ENCODE assay signal across 13 cellular contexts in the genomic region with DNA sequence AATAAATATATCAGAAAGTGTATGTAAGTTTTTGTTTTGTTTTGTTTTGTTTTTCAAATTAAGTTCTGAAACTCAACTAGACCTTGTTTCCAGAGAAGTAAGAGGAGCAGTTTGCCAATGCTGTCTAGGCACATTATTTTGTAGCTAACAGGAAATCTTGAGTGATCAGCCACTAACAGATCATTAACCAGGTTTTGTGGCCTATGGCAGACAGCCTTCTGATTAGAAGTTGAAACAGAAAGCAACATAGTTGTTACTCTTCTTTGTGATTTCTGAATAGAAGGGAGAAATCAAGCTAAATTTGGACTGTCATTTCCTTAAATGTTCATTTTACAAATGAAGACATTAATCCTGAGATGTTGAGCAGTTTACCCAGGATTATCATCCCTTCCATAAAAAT.
DNase-seq lines count a peak whose midpoint lies in the region; ATAC-seq and TF ChIP-seq lines count a peak whose summit lies in the region.
"Had no signal": no experiment of that assay in that cellular context is flagged by ENCODE, and none has a peak within 500 bp of the region (broad histone marks: within the 10 kb centered on the region; RNA-seq: fewer than 3 reads in every experiment).

No MANE protein-coding gene starts in this region.

- TF ChIP-seq CTCF in mucosa of descending colon (IDR thresholded peaks at IDR 0.05) (no peak), ovary (IDR thresholded peaks at IDR 0.05) (no peak)

- H3K4me3 ChIP-seq in mucosa of descending colon, result no peak overlapping the region
- H3K4me3 ChIP-seq in ovary, result no peak overlapping the region
- H3K4me3 ChIP-seq: neural progenitor cell had no signal

- no peak for TF ChIP-seq EP300 in ovary (IDR thresholded peaks at IDR 0.05)

- intact Hi-C loops in mucosa of descending colon (cut with DNase I, micrococcal nuclease) (no loop called here), ovary (cut with DNase I) (no loop called here)
- intact Hi-C loops in activated CD4-positive, alpha-beta T cell treated with anti-CD3 and anti-CD28 coated beads, Interleukin-2, amount 10 ng/mL, durations not matched to agents 24 days and 14 days (cut with micrococcal nuclease), result no loop called here

- H3K9me3 Mint-ChIP-seq in naive thymus-derived CD8-positive, alpha-beta T cell, result peaks cover 0 to 11% (median 2%) of the 10 kb centered on the region in 9 donors
- H3K9me3 Mint-ChIP-seq in activated CD4-positive, alpha-beta T cell treated with anti-CD3 and anti-CD28 coated beads, Interleukin-2, amount 10 ng/mL, durations not matched to agents 24 days and 14 days, result peaks cover 3% of the 10 kb centered on the region
- H3K9me3 Mint-ChIP-seq: IgD-negative memory B cell had no signal

- ATAC-seq in GM19023 (IDR thresholded peaks at IDR 0.05; ENCODE audit: unreplicated experiment) (peak; percentile 90), GM21825 (IDR thresholded peaks at IDR 0.05; ENCODE audit: unreplicated experiment) (peak; percentile 99), HG03378 (IDR thresholded peaks at IDR 0.05; ENCODE audit: unreplicated experiment) (peak; percentile 99), mucosa of descending colon (peak; percentile 78)
- no peak for ATAC-seq in naive thymus-derived CD8-positive, alpha-beta T cell
- ATAC-seq: activated CD4-positive, CD25-positive, alpha-beta regulatory T cell treated with anti-CD3 and anti-CD28 coated beads, Interleukin-2, amount 50 U/mL, for 24 hours had no signal

- H3K9me3 ChIP-seq in mucosa of descending colon (no peaks in the 10 kb centered on the region), ovary (no peaks in the 10 kb centered on the region)

- H3K27ac Mint-ChIP-seq in naive thymus-derived CD8-positive, alpha-beta T cell, result no peak overlapping the region
- no peak overlapping the region for H3K27ac Mint-ChIP-seq in activated CD4-positive, alpha-beta T cell treated with anti-CD3 and anti-CD28 coated beads, Interleukin-2, amount 10 ng/mL, durations not matched to agents 24 days and 14 days
- H3K27ac Mint-ChIP-seq: IgD-negative memory B cell, neural progenitor cell had no signal

- peak in 1 of 3 donors; percentile 43 for DNase-seq in mucosa of descending colon
- no peak for DNase-seq in naive thymus-derived CD8-positive, alpha-beta T cell
- no peak for DNase-seq in KG1 (lab: John Stamatoyannopoulos, UW)
- no peak for DNase-seq in ovary
- no peak for DNase-seq in activated CD4-positive, alpha-beta T cell treated with anti-CD3 and anti-CD28 coated beads, Interleukin-2, amount 10 ng/mL, durations not matched to agents 24 days and 14 days
- DNase-seq: Calu3, NCI-H2171 treated with DMSO at 0.1 percent for 48 hours had no signal

- H3K36me3 Mint-ChIP-seq in naive thymus-derived CD8-positive, alpha-beta T cell, result no peaks in the 10 kb centered on the region
- no peaks in the 10 kb centered on the region for H3K36me3 Mint-ChIP-seq in activated CD4-positive, alpha-beta T cell treated with anti-CD3 and anti-CD28 coated beads, Interleukin-2, amount 10 ng/mL, durations not matched to agents 24 days and 14 days (ENCODE audit: low read depth)
- H3K36me3 Mint-ChIP-seq: IgD-negative memory B cell had no signal

- no peaks in the 10 kb centered on the region for H3K27me3 Mint-ChIP-seq in naive thymus-derived CD8-positive, alpha-beta T cell
- H3K27me3 Mint-ChIP-seq in activated CD4-positive, alpha-beta T cell treated with anti-CD3 and anti-CD28 coated beads, Interleukin-2, amount 10 ng/mL, durations not matched to agents 24 days and 14 days, result no peaks in the 10 kb centered on the region
- H3K27me3 Mint-ChIP-seq: IgD-negative memory B cell had no signal

- H3K4me1 ChIP-seq in mucosa of descending colon (ENCODE audit: low read depth), result peaks cover 9% of the 10 kb centered on the region
- peaks cover 6% of the 10 kb centered on the region for H3K4me1 ChIP-seq in ovary (ENCODE audit: insufficient read depth)

- peaks cover 0 to 5% (median 0%) of the 10 kb centered on the region in 4 donors for H3K4me1 Mint-ChIP-seq in naive thymus-derived CD8-positive, alpha-beta T cell
- no peaks in the 10 kb centered on the region for H3K4me1 Mint-ChIP-seq in activated CD4-positive, alpha-beta T cell treated with anti-CD3 and anti-CD28 coated beads, Interleukin-2, amount 10 ng/mL, durations not matched to agents 24 days and 14 days
- H3K4me1 Mint-ChIP-seq: IgD-negative memory B cell had no signal

- no peak overlapping the region for H3K27ac ChIP-seq in ovary
- H3K27ac ChIP-seq: neural progenitor cell had no signal

- no peaks in the 10 kb centered on the region for H3K36me3 ChIP-seq in mucosa of descending colon (ENCODE audit: low read depth)
- H3K36me3 ChIP-seq in ovary, result no peaks in the 10 kb centered on the region
- H3K36me3 ChIP-seq: neural progenitor cell had no signal

- H3K4me3 Mint-ChIP-seq in naive thymus-derived CD8-positive, alpha-beta T cell, result no peak overlapping the region
- H3K4me3 Mint-ChIP-seq in activated CD4-positive, alpha-beta T cell treated with anti-CD3 and anti-CD28 coated beads, Interleukin-2, amount 10 ng/mL, durations not matched to agents 24 days and 14 days, result no peak overlapping the region
- H3K4me3 Mint-ChIP-seq: IgD-negative memory B cell, neural progenitor cell had no signal

- TF ChIP-seq POLR2A in ovary (IDR thresholded peaks at IDR 0.05), result no peak

- POLR2A ChIA-PET in naive thymus-derived CD8-positive, alpha-beta T cell (lab: Charles Lee), result no interaction called here

- H3K27me3 ChIP-seq in ovary, result no peaks in the 10 kb centered on the region
- H3K27me3 ChIP-seq: neural progenitor cell had no signal

Comparison
In these comparisons a context has a peak if more than half of its experiments do, and no peak if none do; other contexts are left out.
1. ATAC-seq: peak in GM19023 (single experiment), GM21825 (single experiment), HG03378 (single experiment) and mucosa of descending colon (single experiment); none in naive thymus-derived CD8-positive, alpha-beta T cell (0 of 2).